Comparison of ENCODE assay signal across 19 cellular contexts in the genomic region with DNA sequence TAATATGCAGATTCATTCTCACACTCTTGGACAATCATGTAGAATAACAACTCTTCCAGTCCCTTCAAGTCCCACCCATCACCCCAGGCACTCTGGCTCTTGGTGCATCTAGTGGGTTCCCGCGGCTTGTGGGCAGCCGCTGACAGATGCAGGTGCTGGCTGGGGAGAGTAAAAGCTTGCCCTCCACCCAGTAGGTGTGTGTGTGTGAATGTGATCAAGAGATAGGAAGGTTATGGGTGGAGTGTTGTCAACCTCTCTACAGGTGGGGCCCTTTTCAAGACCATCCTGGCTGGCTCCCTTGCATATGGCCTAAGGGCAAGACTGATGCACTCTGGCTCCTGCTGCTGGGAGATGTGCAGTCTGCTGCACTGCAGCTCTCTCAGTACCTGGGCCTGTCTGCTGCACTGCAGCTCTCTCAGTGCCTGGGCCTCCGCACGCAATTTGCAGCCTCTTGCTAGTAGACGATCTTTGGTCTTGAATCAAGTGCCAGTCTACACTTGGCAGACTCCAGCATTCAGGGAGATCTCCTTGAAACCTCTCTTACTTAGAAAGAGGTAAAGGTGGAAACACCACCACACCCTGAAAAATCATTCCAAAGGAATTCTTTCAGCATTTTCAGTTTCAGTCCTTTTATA.
DNase-seq lines count a peak whose midpoint lies in the region; ATAC-seq, FAIRE-seq and TF ChIP-seq lines count a peak whose summit lies in the region.
"Had no signal": no experiment of that assay in that cellular context is flagged by ENCODE, and none has a peak within 500 bp of the region (broad histone marks: within the 10 kb centered on the region; RNA-seq: fewer than 3 reads in every experiment).

No MANE protein-coding gene starts in this region.

- dilution Hi-C loops in mammary epithelial cell (cut with HindIII; ENCODE audit: low sequenced_read_pairs), result loop anchor here (5.0 kb wide), 1 partner anchor 68 kb away; no protein-coding TSS in a partner anchor

- no peak for FAIRE-seq in small intestine (lab: Jason Lieb, UNC)
- FAIRE-seq: GM12892, GM18507, H1 had no signal

- H3K27me3 Mint-ChIP-seq in MCF 10A (ENCODE audit: insufficient read depth, unreplicated experiment) (no peaks in the 10 kb centered on the region), type B pancreatic cell (no peaks in the 10 kb centered on the region)
- H3K27me3 Mint-ChIP-seq: B cell had no signal

- TF ChIP-seq POLR2A in breast epithelium (IDR thresholded peaks at IDR 0.05), result no peak

- no peaks in the 10 kb centered on the region for H3K36me3 Mint-ChIP-seq in MCF 10A (ENCODE audit: insufficient read depth, unreplicated experiment)
- H3K36me3 Mint-ChIP-seq in type B pancreatic cell, result no peaks in the 10 kb centered on the region

- H3K27me3 ChIP-seq in breast epithelium (no peaks in the 10 kb centered on the region), mammary epithelial cell (ENCODE audit: insufficient read depth, low read length) (no peaks in the 10 kb centered on the region), small intestine (ENCODE audit: control insufficient read depth in 2 of 2, insufficient read depth in 2 of 2, low read length in 2 of 2) (no peaks in the 10 kb centered on the region)

- TF ChIP-seq CTCF in MCF 10A (IDR thresholded peaks at IDR 0.05; ENCODE audit: unreplicated experiment) (no peak), breast epithelium (IDR thresholded peaks at IDR 0.05) (no peak), mammary epithelial cell (conservative IDR thresholded peaks at IDR 0.05 in 1 of 2, IDR thresholded peaks at IDR 0.05 in 1 of 2; ENCODE audit: extremely low read depth in 1 of 2, insufficient read depth in 1 of 2, low read depth in 1 of 2, low read length in 2 of 2) (no peak), type B pancreatic cell (conservative IDR thresholded peaks at IDR 0.05) (no peak), OCI-LY7 (conservative IDR thresholded peaks at IDR 0.05; ENCODE audit: low read length) (no peak)

- no peaks in the 10 kb centered on the region for H3K9me3 ChIP-seq in breast epithelium
- no peaks in the 10 kb centered on the region for H3K9me3 ChIP-seq in mammary epithelial cell (replicated peaks; ENCODE audit: insufficient read depth, low read length)
- H3K9me3 ChIP-seq in OCI-LY7 (ENCODE audit: low read length), result no peaks in the 10 kb centered on the region
- H3K9me3 ChIP-seq in small intestine (ENCODE audit: control insufficient read depth, low read depth), result no peaks in the 10 kb centered on the region
- H3K9me3 ChIP-seq: SK-N-SH had no signal

- H3K4me3 ChIP-seq in breast epithelium, result no peak overlapping the region
- H3K4me3 ChIP-seq in mammary epithelial cell (replicated peaks in 1 of 3; ENCODE audit: insufficient read depth in 1 of 3, low read depth in 2 of 3, low read length in 3 of 3), result no peak overlapping the region
- H3K4me3 ChIP-seq in OCI-LY7 (ENCODE audit: low read depth, low read length, poor library complexity, severe bottlenecking), result no peak overlapping the region
- H3K4me3 ChIP-seq in small intestine (ENCODE audit: low read depth in 1 of 2, low read length in 2 of 2), result no peak overlapping the region

- H3K27ac Mint-ChIP-seq in MCF 10A (ENCODE audit: low read depth, unreplicated experiment) (peak overlapping the region; percentile 36), type B pancreatic cell (peak overlapping the region; percentile 40)
- H3K27ac Mint-ChIP-seq: B cell had no signal

- intact Hi-C loops in MCF 10A (cut with micrococcal nuclease), result no loop called here
- intact Hi-C loops in breast epithelium (cut with DNase I; ENCODE audit: low total_unique reads), result no loop called here
- intact Hi-C loops in mammary epithelial cell (cut with micrococcal nuclease), result no loop called here
- intact Hi-C loops in OCI-LY7 (cut with micrococcal nuclease; ENCODE audit: unreplicated experiment), result no loop called here

- BruUV-seq in MCF 10A (replicated peaks; lab: Mats Ljungman, UMichigan) (no TSS peak), mammary epithelial cell (replicated peaks; lab: Mats Ljungman, UMichigan) (no TSS peak), OCI-LY7 (replicated peaks; lab: Mats Ljungman, UMichigan) (no TSS peak)

- in situ Hi-C loops in mammary epithelial cell (cut with MboI; ENCODE audit: low sequenced_read_pairs in 2 of 2), result no loop called here

- H3K4me2 ChIP-seq in mammary epithelial cell (ENCODE audit: insufficient read depth, low read depth, low read length) (no peak overlapping the region), OCI-LY7 (ENCODE audit: low read length) (no peak overlapping the region)
- H3K4me2 ChIP-seq: KMS-11, SK-N-SH had no signal

- H4K20me1 ChIP-seq in mammary epithelial cell (ENCODE audit: insufficient read depth, low read length) (no peaks in the 10 kb centered on the region), OCI-LY7 (ENCODE audit: insufficient read depth, low read length) (no peaks in the 10 kb centered on the region)

- H3K4me1 ChIP-seq in breast epithelium (no peaks in the 10 kb centered on the region), mammary epithelial cell (ENCODE audit: insufficient read depth, low read length) (peaks cover 7% of the 10 kb centered on the region), OCI-LY7 (ENCODE audit: insufficient read depth, low read length, poor library complexity, severe bottlenecking) (no peaks in the 10 kb centered on the region), small intestine (ENCODE audit: control insufficient read depth in 2 of 2, insufficient read depth in 1 of 2, low read depth in 1 of 2, low read length in 1 of 2) (no peaks in the 10 kb centered on the region)

- H3K4me3 Mint-ChIP-seq in MCF 10A (ENCODE audit: unreplicated experiment), result no peak overlapping the region
- H3K4me3 Mint-ChIP-seq in type B pancreatic cell, result peak overlapping the region; percentile 49
- H3K4me3 Mint-ChIP-seq: B cell had no signal

- no peak for ATAC-seq in GM19455 (IDR thresholded peaks at IDR 0.05; ENCODE audit: unreplicated experiment)

- WGBS in mammary epithelial cell (ENCODE audit: low coverage, missing lambda C conversion rate), result 67% methylated on average over 6 of the region's 6 CpGs
- 92 to 94% (median 92%) methylated on average over 6 of the region's 6 CpGs for WGBS in small intestine, 3 donors

- H3K4me1 Mint-ChIP-seq in MCF 10A (ENCODE audit: insufficient read depth, unreplicated experiment) (peaks cover 11% of the 10 kb centered on the region), type B pancreatic cell (ENCODE audit: unreplicated experiment) (no peaks in the 10 kb centered on the region)
- H3K4me1 Mint-ChIP-seq: B cell had no signal

- H3K9me3 Mint-ChIP-seq in MCF 10A (ENCODE audit: unreplicated experiment), result no peaks in the 10 kb centered on the region
- no peaks in the 10 kb centered on the region for H3K9me3 Mint-ChIP-seq in type B pancreatic cell

- H3K79me2 ChIP-seq in mammary epithelial cell (ENCODE audit: insufficient read depth, low read length) (no peaks in the 10 kb centered on the region), OCI-LY7 (ENCODE audit: insufficient read depth, low read depth, low read length) (no peaks in the 10 kb centered on the region)

- H3K9ac ChIP-seq in mammary epithelial cell (ENCODE audit: insufficient read depth, low read length), result no peak overlapping the region
- H3K9ac ChIP-seq: KMS-11, SK-N-SH had no signal

- DNase-seq in MCF 10A (ENCODE audit: unreplicated experiment), result no peak
- no peak for DNase-seq in breast epithelium (ENCODE audit: low spot score in 2 of 2)
- peak; percentile 19 for DNase-seq in mammary epithelial cell
- DNase-seq in iPS-NIHi7 (ENCODE audit: extremely low spot score), result peak; percentile 20
- no peak for DNase-seq in type B pancreatic cell (ENCODE audit: extremely low spot score, unreplicated experiment)
- DNase-seq in OCI-LY7 (ENCODE audit: low spot score), result no peak
- DNase-seq in small intestine, result no peak
- DNase-seq: NCI-H1417 treated with DMSO at 0.1 percent for 48 hours; NCI-H1930; NCI-H526 treated with DMSO at 0.1 percent for 48 hours; NK-92 treated with Interleukin-12 subunit alpha and Interleukin-12 subunit beta, amount 100 ng/mL, for 24 hours; SHP77 treated with DMSO at 0.1 percent for 48 hours; SK-N-SH had no signal

- H3K9me2 ChIP-seq in OCI-LY7 (ENCODE audit: insufficient read depth, low read length), result no peaks in the 10 kb centered on the region
- H3K9me2 ChIP-seq: SK-N-SH had no signal

- H3K27ac ChIP-seq in breast epithelium (no peak overlapping the region), mammary epithelial cell (ENCODE audit: insufficient read depth, low read depth, low read length) (no peak overlapping the region), OCI-LY7 (ENCODE audit: low read depth, low read length, poor library complexity, severe bottlenecking) (no peak overlapping the region), small intestine (ENCODE audit: low read depth in 1 of 2, low read length in 1 of 2) (no peak overlapping the region)
- H3K27ac ChIP-seq: KMS-11 had no signal

- H2AFZ ChIP-seq in mammary epithelial cell (ENCODE audit: low read depth, low read length) (no peak overlapping the region), OCI-LY7 (ENCODE audit: low read length) (no peak overlapping the region)

- POLR2A ChIA-PET in MCF 10A (lab: Yijun Ruan, JAX), result interaction anchor here (0.6 kb wide), 1 partner anchor 16 kb away, joined by 3 read pairs; no protein-coding TSS in a partner anchor
- POLR2A ChIA-PET in OCI-LY7 (lab: Charles Lee), result no interaction called here

- H3K36me3 ChIP-seq in breast epithelium (no peaks in the 10 kb centered on the region), mammary epithelial cell (ENCODE audit: insufficient read depth, low read length) (no peaks in the 10 kb centered on the region), OCI-LY7 (ENCODE audit: insufficient read depth, low read length) (no peaks in the 10 kb centered on the region), small intestine (ENCODE audit: control insufficient read depth in 2 of 2, insufficient read depth in 2 of 2, low read length in 2 of 2) (no peaks in the 10 kb centered on the region)

- CTCF ChIA-PET in MCF 10A (lab: Yijun Ruan, JAX), result interaction anchor here (1.6 kb wide), 1 partner anchor 163 kb away, joined by 8 read pairs; no protein-coding TSS in a partner anchor
- CTCF ChIA-PET in mammary epithelial cell (lab: Charles Lee; ENCODE audit: low non-redundant PET), result no interaction called here
- CTCF ChIA-PET in OCI-LY7 (lab: Charles Lee; ENCODE audit: unreplicated experiment), result no interaction called here

Comparison
In these comparisons a context has a peak if more than half of its experiments do, and no peak if none do; other contexts are left out.
1. DNase-seq: peak in mammary epithelial cell (single experiment) and iPS-NIHi7 (single experiment); none in MCF 10A (single experiment), breast epithelium (0 of 2), type B pancreatic cell (single experiment), OCI-LY7 (single experiment) and small intestine (single experiment).